17 cellular contexts compared by ENCODE assay signal in genomic region chr6:15911753-15912504, GRCh38.
A peak's percentile ranks its signal among the peaks of the same experiment; 100 is the strongest.
DNase-seq lines count a peak whose midpoint lies in the region; ATAC-seq and TF ChIP-seq lines count a peak whose summit lies in the region.
"Had no signal": no experiment of that assay in that cellular context is flagged by ENCODE, and none has a peak within 500 bp of the region (broad histone marks: within the 10 kb centered on the region; RNA-seq: fewer than 3 reads in every experiment).

No MANE protein-coding gene starts in this region.

- DNase-seq in right cardiac atrium (peak in 1 of 3 donors; percentile 49), right atrium auricular region (ENCODE audit: low spot score) (no peak), suprapubic skin (ENCODE audit: low spot score in 2 of 2) (no peak), NCI-H2196 treated with DMSO at 0.1 percent for 48 hours (lab: John Stamatoyannopoulos, UW; ENCODE audit: unreplicated experiment) (no peak)
- DNase-seq in activated T-cell treated with anti-CD3 and anti-CD28 coated beads, Interleukin-2, amount 50 U/mL, for 72 hours: peak; percentile 47 to 62
- no peak for DNase-seq in natural killer cell treated with Interleukin-12 subunit alpha and Interleukin-12 subunit beta and Interleukin-15 and Interleukin-18, amount 100 ng/mL, for 72 hours (ENCODE audit: low spot score)
- DNase-seq in stimulated activated naive CD8-positive, alpha-beta T cell treated with anti-CD3 and anti-CD28 coated beads, Interleukin-15, amount 100 ng/mL, for 72 hours: peak; percentile 19 to 24
- DNase-seq: DMS 273 treated with DMSO at 0.1 percent for 48 hours, left colon, NCI-H1694, NCI-H510A, OCI-M1, pancreas had no signal

- no peak overlapping the region for H3K4me3 Mint-ChIP-seq in activated T-cell treated with anti-CD3 and anti-CD28 coated beads, Interleukin-2, amount 50 U/mL, for 72 hours
- no peak overlapping the region for H3K4me3 Mint-ChIP-seq in natural killer cell treated with Interleukin-12 subunit alpha and Interleukin-12 subunit beta and Interleukin-15 and Interleukin-18, amount 100 ng/mL, for 72 hours
- peak overlapping the region in 1 of 2 donors; percentile 14 for H3K4me3 Mint-ChIP-seq in stimulated activated naive CD8-positive, alpha-beta T cell treated with anti-CD3 and anti-CD28 coated beads, Interleukin-15, amount 100 ng/mL, for 72 hours
- H3K4me3 Mint-ChIP-seq: B cell, brain had no signal

- peaks cover 54% of the 10 kb centered on the region for H3K4me1 Mint-ChIP-seq in activated T-cell treated with anti-CD3 and anti-CD28 coated beads, Interleukin-2, amount 50 U/mL, for 72 hours (ENCODE audit: low read depth)
- H3K4me1 Mint-ChIP-seq in natural killer cell treated with Interleukin-12 subunit alpha and Interleukin-12 subunit beta and Interleukin-15 and Interleukin-18, amount 100 ng/mL, for 72 hours (ENCODE audit: low read depth in 2 of 2): peaks cover 6 to 10% of the 10 kb centered on the region in 2 donors
- H3K4me1 Mint-ChIP-seq in stimulated activated naive CD8-positive, alpha-beta T cell treated with anti-CD3 and anti-CD28 coated beads, Interleukin-15, amount 100 ng/mL, for 72 hours: peaks cover 27% of the 10 kb centered on the region

- WGBS in right cardiac atrium: 79% methylated on average over 6 of the region's 6 CpGs
- WGBS in suprapubic skin: 86% methylated on average over 5 of the region's 6 CpGs

- H3K4me3 ChIP-seq in right cardiac atrium (ENCODE audit: low read length) (no peak overlapping the region), right atrium auricular region (no peak overlapping the region), suprapubic skin (no peak overlapping the region)
- H3K4me3 ChIP-seq: pancreas, vagina had no signal

- peak; percentile 25 to 65 for ATAC-seq in right cardiac atrium
- ATAC-seq in activated T-cell treated with anti-CD3 and anti-CD28 coated beads, Interleukin-2, amount 50 U/mL, for 72 hours (replicated peaks in 1 of 2): peak; percentile 78 to 80
- ATAC-seq in natural killer cell treated with Interleukin-12 subunit alpha and Interleukin-12 subunit beta and Interleukin-15 and Interleukin-18, amount 100 ng/mL, for 72 hours: peak; percentile 69 to 84
- peak; percentile 72 for ATAC-seq in stimulated activated naive CD8-positive, alpha-beta T cell treated with anti-CD3 and anti-CD28 coated beads, Interleukin-15, amount 100 ng/mL, for 72 hours
- ATAC-seq: esophagus mucosa, left colon, pancreas had no signal

- H3K27ac ChIP-seq in right cardiac atrium (ENCODE audit: low read length) (no peak overlapping the region), right atrium auricular region (no peak overlapping the region), suprapubic skin (no peak overlapping the region)
- H3K27ac ChIP-seq: pancreas, vagina had no signal

- no peak for TF ChIP-seq EP300 in suprapubic skin (IDR thresholded peaks at IDR 0.05)

- TF ChIP-seq CTCF in right atrium auricular region (IDR thresholded peaks at IDR 0.05): no peak
- no peak for TF ChIP-seq CTCF in suprapubic skin (IDR thresholded peaks at IDR 0.05)

- no peaks in the 10 kb centered on the region for H3K9me3 Mint-ChIP-seq in activated T-cell treated with anti-CD3 and anti-CD28 coated beads, Interleukin-2, amount 50 U/mL, for 72 hours
- H3K9me3 Mint-ChIP-seq in natural killer cell treated with Interleukin-12 subunit alpha and Interleukin-12 subunit beta and Interleukin-15 and Interleukin-18, amount 100 ng/mL, for 72 hours: no peaks in the 10 kb centered on the region
- peaks cover 0 to 7% of the 10 kb centered on the region in 2 donors for H3K9me3 Mint-ChIP-seq in stimulated activated naive CD8-positive, alpha-beta T cell treated with anti-CD3 and anti-CD28 coated beads, Interleukin-15, amount 100 ng/mL, for 72 hours
- H3K9me3 Mint-ChIP-seq: brain had no signal

- no peaks in the 10 kb centered on the region for H3K36me3 ChIP-seq in right atrium auricular region
- H3K36me3 ChIP-seq in suprapubic skin: no peaks in the 10 kb centered on the region
- H3K36me3 ChIP-seq: pancreas, vagina had no signal

- no peaks in the 10 kb centered on the region for H3K9me3 ChIP-seq in right cardiac atrium (ENCODE audit: control insufficient read depth, low read length)
- no peaks in the 10 kb centered on the region for H3K9me3 ChIP-seq in right atrium auricular region
- no peaks in the 10 kb centered on the region for H3K9me3 ChIP-seq in suprapubic skin
- H3K9me3 ChIP-seq: pancreas, vagina had no signal

- H3K27me3 ChIP-seq in right cardiac atrium (ENCODE audit: control insufficient read depth, insufficient read depth): no peaks in the 10 kb centered on the region
- H3K27me3 ChIP-seq in right atrium auricular region: no peaks in the 10 kb centered on the region
- H3K27me3 ChIP-seq in suprapubic skin: no peaks in the 10 kb centered on the region
- H3K27me3 ChIP-seq: pancreas, vagina had no signal

- intact Hi-C loops in right cardiac atrium (cut with DNase I): no loop called here

- TF ChIP-seq POLR2A in suprapubic skin (IDR thresholded peaks at IDR 0.05): no peak

- H3K4me1 ChIP-seq in right cardiac atrium (ENCODE audit: control insufficient read depth, insufficient read depth, low read length) (peaks cover 3% of the 10 kb centered on the region), right atrium auricular region (no peaks in the 10 kb centered on the region), suprapubic skin (peaks cover 12% of the 10 kb centered on the region)
- H3K4me1 ChIP-seq: pancreas, vagina had no signal

- H3K27ac Mint-ChIP-seq in activated T-cell treated with anti-CD3 and anti-CD28 coated beads, Interleukin-2, amount 50 U/mL, for 72 hours: no peak overlapping the region
- no peak overlapping the region for H3K27ac Mint-ChIP-seq in natural killer cell treated with Interleukin-12 subunit alpha and Interleukin-12 subunit beta and Interleukin-15 and Interleukin-18, amount 100 ng/mL, for 72 hours
- no peak overlapping the region for H3K27ac Mint-ChIP-seq in stimulated activated naive CD8-positive, alpha-beta T cell treated with anti-CD3 and anti-CD28 coated beads, Interleukin-15, amount 100 ng/mL, for 72 hours
- H3K27ac Mint-ChIP-seq: B cell, brain had no signal

- H3K36me3 Mint-ChIP-seq in activated T-cell treated with anti-CD3 and anti-CD28 coated beads, Interleukin-2, amount 50 U/mL, for 72 hours (ENCODE audit: insufficient read depth in 2 of 2): no peaks in the 10 kb centered on the region
- no peaks in the 10 kb centered on the region for H3K36me3 Mint-ChIP-seq in natural killer cell treated with Interleukin-12 subunit alpha and Interleukin-12 subunit beta and Interleukin-15 and Interleukin-18, amount 100 ng/mL, for 72 hours
- H3K36me3 Mint-ChIP-seq: brain had no signal

- H3K27me3 Mint-ChIP-seq in activated T-cell treated with anti-CD3 and anti-CD28 coated beads, Interleukin-2, amount 50 U/mL, for 72 hours (ENCODE audit: low read depth): peaks cover 7% of the 10 kb centered on the region
- H3K27me3 Mint-ChIP-seq in natural killer cell treated with Interleukin-12 subunit alpha and Interleukin-12 subunit beta and Interleukin-15 and Interleukin-18, amount 100 ng/mL, for 72 hours: peaks cover 0 to 2% of the 10 kb centered on the region in 2 donors
- no peaks in the 10 kb centered on the region for H3K27me3 Mint-ChIP-seq in stimulated activated naive CD8-positive, alpha-beta T cell treated with anti-CD3 and anti-CD28 coated beads, Interleukin-15, amount 100 ng/mL, for 72 hours
- H3K27me3 Mint-ChIP-seq: B cell had no signal

Comparison
In these comparisons a context has a peak if more than half of its experiments do, and no peak if none do; other contexts are left out.
1. DNase-seq: peak in activated T-cell treated with anti-CD3 and anti-CD28 coated beads, Interleukin-2, amount 50 U/mL, for 72 hours (2 of 2) and stimulated activated naive CD8-positive, alpha-beta T cell treated with anti-CD3 and anti-CD28 coated beads, Interleukin-15, amount 100 ng/mL, for 72 hours (2 of 2); none in right atrium auricular region (single experiment), natural killer cell treated with Interleukin-12 subunit alpha and Interleukin-12 subunit beta and Interleukin-15 and Interleukin-18, amount 100 ng/mL, for 72 hours (single experiment), suprapubic skin (0 of 2) and NCI-H2196 treated with DMSO at 0.1 percent for 48 hours (single experiment).
2. Peak in every context shown above with its lines, with median percentiles within 50 percentile points of each other: ATAC-seq.